Comparison of ENCODE assay signal across 8 cellular contexts in the genomic region with DNA sequence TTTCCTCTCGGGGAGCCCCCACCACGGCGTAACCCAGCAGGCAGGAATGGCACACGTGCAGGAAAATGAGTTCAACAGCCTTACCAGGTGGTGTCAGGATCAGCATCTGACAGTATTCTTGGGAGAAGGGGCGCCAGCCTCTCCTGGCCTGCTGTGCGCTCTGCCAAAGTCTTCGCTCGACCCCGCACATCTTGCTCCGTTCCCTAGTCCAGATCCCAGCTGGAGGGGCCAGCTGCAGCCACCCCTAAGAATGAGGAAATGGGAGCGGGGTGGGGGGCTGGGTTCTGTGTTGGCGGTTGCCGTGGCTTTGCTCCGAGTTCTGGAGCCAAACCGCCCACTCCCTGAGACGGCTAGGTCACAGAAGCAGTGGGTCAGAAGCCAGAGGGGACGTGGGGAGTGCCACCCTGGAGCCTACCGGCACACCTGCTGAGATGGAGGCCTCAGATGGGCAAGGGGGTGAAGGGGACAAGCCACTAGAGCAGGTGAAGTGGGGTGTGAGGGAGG. TPM values are rescaled to one million over a fixed set of nuclear protein-coding genes. Genes with fewer than 3 reads are reported as not detected.
DNase-seq lines count a peak whose midpoint lies in the region; ATAC-seq and TF ChIP-seq lines count a peak whose summit lies in the region.

A gene (plus strand): TSS at position 328 of the 504 bp plus-strand sequence. CDS start 104 bp downstream, at position 432.

- no peaks in the 10 kb centered on the region for H3K9me2 ChIP-seq in GM23248 (ENCODE audit: insufficient read depth)

- POLR2A ChIA-PET in activated B cell treated with CpG ODN at 0.5 μM for 24 hours (lab: Charles Lee), result interaction anchor here (1.8 kb wide), 2 partner anchors 23 to 30 kb away, joined by 6 to 12 read pairs; a partner anchor contains a TSS

- no peaks in the 10 kb centered on the region for H4K20me1 ChIP-seq in GM23248 (ENCODE audit: insufficient read depth)

- no peaks in the 10 kb centered on the region for H3K36me3 Mint-ChIP-seq in activated B cell treated with CpG ODN at 0.5 μM for 24 hours (ENCODE audit: low read depth)

- H3K9me3 Mint-ChIP-seq in activated B cell treated with CpG ODN at 0.5 μM for 24 hours, result no peaks in the 10 kb centered on the region

- intact Hi-C loops in activated B cell treated with CpG ODN at 0.5 μM for 24 hours (cut with micrococcal nuclease), result no loop called here
- intact Hi-C loops in left cardiac atrium (cut with DNase I), result no loop called here
- intact Hi-C loops in gastrocnemius medialis (cut with DNase I; ENCODE audit: low total_unique reads), result no loop called here

- H3K9me3 ChIP-seq in GM23248 (ENCODE audit: low read depth) (no peaks in the 10 kb centered on the region), gastrocnemius medialis (no peaks in the 10 kb centered on the region)

- no peaks in the 10 kb centered on the region for H3K36me3 ChIP-seq in GM23248 (ENCODE audit: low read depth)
- no peaks in the 10 kb centered on the region for H3K36me3 ChIP-seq in gastrocnemius medialis

- TF ChIP-seq CTCF in activated B cell treated with CpG ODN at 0.5 μM for 24 hours (IDR thresholded peaks at IDR 0.05) (no peak), gastrocnemius medialis (IDR thresholded peaks at IDR 0.05 in 4 of 5, conservative IDR thresholded peaks at IDR 0.05 in 1 of 5) (no peak)

- ATAC-seq in activated B cell treated with CpG ODN at 0.5 μM for 24 hours (ENCODE audit: low read depth) (no peak), left cardiac atrium (peak in 1 of 2 donors; percentile 23), gastrocnemius medialis (no peak), GM18873 (IDR thresholded peaks at IDR 0.05; ENCODE audit: low FRiP score, unreplicated experiment) (no peak), HG03139 (IDR thresholded peaks at IDR 0.05; ENCODE audit: unreplicated experiment) (no peak)

- peak within 1 kb of the TSS; percentile 71 for H3K4me2 ChIP-seq in GM23248 (ENCODE audit: unreplicated experiment)

- peak within 1 kb of the TSS; percentile 81 for H3K27ac Mint-ChIP-seq in activated B cell treated with CpG ODN at 0.5 μM for 24 hours

- CTCF ChIA-PET in activated B cell treated with CpG ODN at 0.5 μM for 24 hours (lab: Charles Lee), result no interaction called here

- TF ChIP-seq POLR2A in gastrocnemius medialis (IDR thresholded peaks at IDR 0.05), result no peak

- peak within 1 kb of the TSS; percentile 85 for H3K4me3 Mint-ChIP-seq in activated B cell treated with CpG ODN at 0.5 μM for 24 hours

- H3K27me3 Mint-ChIP-seq in activated B cell treated with CpG ODN at 0.5 μM for 24 hours, result no peaks in the 10 kb centered on the region

- no peaks in the 10 kb centered on the region for H3F3A ChIP-seq in GM23248 (ENCODE audit: insufficient read depth)

- peak within 1 kb of the TSS; percentile 62 for H3K9ac ChIP-seq in GM23248

- H3K27me3 ChIP-seq in GM23248 (replicated peaks; ENCODE audit: insufficient read depth) (no peaks in the 10 kb centered on the region), gastrocnemius medialis (no peaks in the 10 kb centered on the region)

- DNase-seq in GM23248 (no peak), activated B cell treated with CpG ODN at 0.5 μM for 24 hours (no peak), left cardiac atrium (peak; percentile 25), gastrocnemius medialis (no peak), NCI-H1930 (lab: John Stamatoyannopoulos, UW) (no peak), COLO668 (lab: John Stamatoyannopoulos, UW; ENCODE audit: unreplicated experiment) (no peak)

- in situ Hi-C loops in GM23248 (cut with MboI) (no loop called here), gastrocnemius medialis (cut with MboI; ENCODE audit: low sequenced_read_pairs in 4 of 4) (loop anchor here in 1 of 4 donors (25.0 kb wide), 1 partner anchor 110 kb away; no protein-coding TSS in a partner anchor)

- H3K4me3 ChIP-seq in GM23248, result peak within 1 kb of the TSS; percentile 70
- H3K4me3 ChIP-seq in gastrocnemius medialis, result peak within 1 kb of the TSS; percentile 53 to 68 (median 59)

- H3K27ac ChIP-seq in GM23248, result no peak within 1 kb of the TSS
- H3K27ac ChIP-seq in gastrocnemius medialis, result peak within 1 kb of the TSS in 3 of 4 donors; percentile 7 to 44 (median 39)

- peak within 1 kb of the TSS; percentile 88 for H2AFZ ChIP-seq in GM23248

- no peaks in the 10 kb centered on the region for H3K79me2 ChIP-seq in GM23248 (ENCODE audit: insufficient read depth)

- WGBS in GM23248 (ENCODE audit: low coverage in 1 of 2, low lambda C conversion rate in 2 of 2, missing lambda C conversion rate in 2 of 2), 2 experiments, result 89 to 90% methylated on average over 18 of the region's 18 CpGs

- H3K4me1 Mint-ChIP-seq in activated B cell treated with CpG ODN at 0.5 μM for 24 hours, result peaks cover 8% of the 10 kb centered on the region

- H3K4me1 ChIP-seq in GM23248 (ENCODE audit: insufficient read depth) (no peaks in the 10 kb centered on the region), gastrocnemius medialis (peaks cover 4 to 8% of the 10 kb centered on the region in 2 donors)

RNA-seq across cellular contexts. Expression of the gene that starts here (rescaled TPM):
- total RNA-seq in GM23248 (2014; rRNA removed; shearing (Covaris generic)), result not detected in 2 replicates
- polyA plus RNA-seq in GM23248 (2016; fragmentation: Nextera tagmentation; extraction: Ambion mirVana), result not detected in 2 replicates
- total RNA-seq in activated B cell treated with CpG ODN at 0.5 μM for 24 hours (0.44 TPM in 1 of 2 replicates, not detected in the other), left cardiac atrium (not detected), gastrocnemius medialis (not detected)

Comparison
In these comparisons a context has a peak if more than half of its experiments do, and no peak if none do; other contexts are left out.
1. Peak in DNase-seq in left cardiac atrium; RNA of the gene not detected or under 1 TPM.